Comparison of ENCODE assay signal across 8 cellular contexts in genomic region chr12:55996201-55996714, GRCh38. TPM values are rescaled to one million over a fixed set of nuclear protein-coding genes. Genes with fewer than 3 reads are reported as not detected.
DNase-seq lines count a peak whose midpoint lies in the region; ATAC-seq and TF ChIP-seq lines count a peak whose summit lies in the region.

No MANE protein-coding gene starts in this region.

- peak overlapping the region; percentile 72 for H3K4me3 Mint-ChIP-seq in activated naive CD4-positive, alpha-beta T cell treated with anti-CD3 and anti-CD28 coated beads for 36 hours

- H3K36me3 Mint-ChIP-seq in activated naive CD4-positive, alpha-beta T cell treated with anti-CD3 and anti-CD28 coated beads for 36 hours (ENCODE audit: low read depth): peaks cover 7% of the 10 kb centered on the region

- DNase-seq in D341Med (ENCODE audit: low spot score) (peak; percentile 70), LHCN-M2 (ENCODE audit: low read depth) (peak; percentile 65), SHP77 (lab: John Stamatoyannopoulos, UW) (peak; percentile 51), foreskin keratinocyte (peak in 1 of 2 donors; percentile 46), upper lobe of right lung (no peak)
- DNase-seq in activated naive CD4-positive, alpha-beta T cell treated with anti-CD3 and anti-CD28 coated beads for 36 hours: peak; percentile 78

- H3K36me3 ChIP-seq in neutrophil (peaks cover 52% of the 10 kb centered on the region), upper lobe of right lung (peaks cover 41% of the 10 kb centered on the region)

- H3K9me3 Mint-ChIP-seq in activated naive CD4-positive, alpha-beta T cell treated with anti-CD3 and anti-CD28 coated beads for 36 hours: no peaks in the 10 kb centered on the region

- H3K4me1 ChIP-seq in foreskin keratinocyte (peaks cover 3% of the 10 kb centered on the region), neutrophil (ENCODE audit: control insufficient read depth in 1 of 2, insufficient read depth in 1 of 2, low read depth in 1 of 2, low read length in 1 of 2) (peaks cover 23 to 24% of the 10 kb centered on the region in 2 experiments), upper lobe of right lung (peaks cover 16% of the 10 kb centered on the region)

- H3K27me3 ChIP-seq in foreskin keratinocyte: no peaks in the 10 kb centered on the region
- H3K27me3 ChIP-seq in neutrophil: no peaks in the 10 kb centered on the region
- no peaks in the 10 kb centered on the region for H3K27me3 ChIP-seq in upper lobe of right lung

- H3K4me3 ChIP-seq in neutrophil (ENCODE audit: low read depth in 1 of 2, low read length in 1 of 2): peak overlapping the region; percentile 75 to 93
- H3K4me3 ChIP-seq in upper lobe of right lung: peak overlapping the region; percentile 82

- no peak for ATAC-seq in foreskin keratinocyte
- peak; percentile 68 for ATAC-seq in upper lobe of right lung
- ATAC-seq in HG03571 (IDR thresholded peaks at IDR 0.05; ENCODE audit: unreplicated experiment): no peak

- intact Hi-C loops in activated naive CD4-positive, alpha-beta T cell treated with anti-CD3 and anti-CD28 coated beads for 36 hours (cut with micrococcal nuclease): loop anchor here (1.0 to 5.0 kb wide), 4 partner anchors 33 to 123 kb away; partner anchors contain the start of genes PA2G4, RPS26 and ZC3H10
- intact Hi-C loops in upper lobe of right lung (cut with DNase I): loop anchor here (10.0 kb wide), 1 partner anchor 49 kb away; the partner anchor contains the start of gene RPS26

- CTCF ChIA-PET in activated naive CD4-positive, alpha-beta T cell treated with anti-CD3 and anti-CD28 coated beads for 36 hours (lab: Charles Lee): interaction anchor here (0.7 to 6.3 kb wide), 37 partner anchors 9 to 267 kb away, joined by 3 to 90 read pairs (median 5); partner anchors contain the start of genes CD63, PA2G4, RAB5B and ZC3H10

- H3K27me3 Mint-ChIP-seq in activated naive CD4-positive, alpha-beta T cell treated with anti-CD3 and anti-CD28 coated beads for 36 hours (ENCODE audit: low read depth): peaks cover 18% of the 10 kb centered on the region

- H3K4me1 Mint-ChIP-seq in activated naive CD4-positive, alpha-beta T cell treated with anti-CD3 and anti-CD28 coated beads for 36 hours (ENCODE audit: low read depth): peaks cover 20% of the 10 kb centered on the region

- H3K27ac Mint-ChIP-seq in activated naive CD4-positive, alpha-beta T cell treated with anti-CD3 and anti-CD28 coated beads for 36 hours: peak overlapping the region; percentile 36

- TF ChIP-seq CTCF in foreskin keratinocyte (conservative IDR thresholded peaks at IDR 0.05) (peak; percentile 93), neutrophil (IDR thresholded peaks at IDR 0.05) (peak; percentile 91), upper lobe of right lung (IDR thresholded peaks at IDR 0.05) (peak; percentile 84)

- no peak overlapping the region for H3K27ac ChIP-seq in foreskin keratinocyte
- H3K27ac ChIP-seq in neutrophil: peak overlapping the region; percentile 81
- H3K27ac ChIP-seq in upper lobe of right lung: peak overlapping the region; percentile 85

- H3K9me3 ChIP-seq in neutrophil (no peaks in the 10 kb centered on the region), upper lobe of right lung (no peaks in the 10 kb centered on the region)

RNA-seq across cellular contexts. Expression of gene SUOX, which starts 0.8 kb away (rescaled TPM):
- total RNA-seq in LHCN-M2 (2014; rRNA removed) (16.1 and 21.8 TPM in 2 replicates), foreskin keratinocyte (8.7 TPM in 2 replicates), upper lobe of right lung (20.3 TPM)
- polyA plus RNA-seq in LHCN-M2 (2012): 11.7 TPM
- total RNA-seq in activated naive CD4-positive, alpha-beta T cell treated with anti-CD3 and anti-CD28 coated beads for 36 hours: 1 to 10 TPM; 1.7 to 2.2 TPM
- 6.2 and 6.7 TPM in 2 replicates for polyA plus RNA-seq in foreskin keratinocyte

RNA-seq across cellular contexts. Expression of gene RAB5B, which starts 22.4 kb away (rescaled TPM):
- total RNA-seq in LHCN-M2 (2014; rRNA removed): 46.7 and 60.3 TPM in 2 replicates
- polyA plus RNA-seq in LHCN-M2 (2012): 58.5 TPM
- total RNA-seq in activated naive CD4-positive, alpha-beta T cell treated with anti-CD3 and anti-CD28 coated beads for 36 hours: 10 to 100 TPM; 33.2 to 35.7 TPM
- 58.2 and 75.3 TPM in 2 replicates for total RNA-seq in foreskin keratinocyte
- polyA plus RNA-seq in foreskin keratinocyte: 42.4 and 45.9 TPM in 2 replicates
- 150 TPM for total RNA-seq in upper lobe of right lung

RNA-seq across cellular contexts. Expression of gene IKZF4, which starts 24.6 kb away (rescaled TPM):
- 2.2 and 3.4 TPM in 2 replicates for total RNA-seq in LHCN-M2 (2014; rRNA removed)
- 2.4 TPM for polyA plus RNA-seq in LHCN-M2 (2012)
- total RNA-seq in activated naive CD4-positive, alpha-beta T cell treated with anti-CD3 and anti-CD28 coated beads for 36 hours: 1 to 10 TPM; 7.5 to 8.2 TPM
- 1.2 and 1.6 TPM in 2 replicates for total RNA-seq in foreskin keratinocyte
- 0.62 and 0.91 TPM in 2 replicates for polyA plus RNA-seq in foreskin keratinocyte
- total RNA-seq in upper lobe of right lung: 10.5 TPM

RNA-seq across cellular contexts. Expression of gene CDK2, which starts 29.6 kb away (rescaled TPM):
- total RNA-seq in LHCN-M2 (2014; rRNA removed) (64.4 and 66.5 TPM in 2 replicates), foreskin keratinocyte (71.3 and 75.5 TPM in 2 replicates), upper lobe of right lung (28.0 TPM)
- 43.7 TPM for polyA plus RNA-seq in LHCN-M2 (2012)
- 100 to 1,000 TPM; 121 to 126 TPM for total RNA-seq in activated naive CD4-positive, alpha-beta T cell treated with anti-CD3 and anti-CD28 coated beads for 36 hours
- 39.4 and 52.8 TPM in 2 replicates for polyA plus RNA-seq in foreskin keratinocyte

RNA-seq across cellular contexts. Expression of gene PMEL, which starts 30.4 kb away (rescaled TPM):
- total RNA-seq in LHCN-M2 (2014; rRNA removed): 0.32 and 0.52 TPM in 2 replicates
- polyA plus RNA-seq in LHCN-M2 (2012): 0.64 TPM
- total RNA-seq in activated naive CD4-positive, alpha-beta T cell treated with anti-CD3 and anti-CD28 coated beads for 36 hours: 1 to 10 TPM; 1.2 to 1.5 TPM
- total RNA-seq in foreskin keratinocyte: 0.85 and 1.3 TPM in 2 replicates
- 1.0 and 1.1 TPM in 2 replicates for polyA plus RNA-seq in foreskin keratinocyte
- total RNA-seq in upper lobe of right lung: 4.9 TPM
